ENCODE assay signal across 8 cellular contexts in the genomic region with DNA sequence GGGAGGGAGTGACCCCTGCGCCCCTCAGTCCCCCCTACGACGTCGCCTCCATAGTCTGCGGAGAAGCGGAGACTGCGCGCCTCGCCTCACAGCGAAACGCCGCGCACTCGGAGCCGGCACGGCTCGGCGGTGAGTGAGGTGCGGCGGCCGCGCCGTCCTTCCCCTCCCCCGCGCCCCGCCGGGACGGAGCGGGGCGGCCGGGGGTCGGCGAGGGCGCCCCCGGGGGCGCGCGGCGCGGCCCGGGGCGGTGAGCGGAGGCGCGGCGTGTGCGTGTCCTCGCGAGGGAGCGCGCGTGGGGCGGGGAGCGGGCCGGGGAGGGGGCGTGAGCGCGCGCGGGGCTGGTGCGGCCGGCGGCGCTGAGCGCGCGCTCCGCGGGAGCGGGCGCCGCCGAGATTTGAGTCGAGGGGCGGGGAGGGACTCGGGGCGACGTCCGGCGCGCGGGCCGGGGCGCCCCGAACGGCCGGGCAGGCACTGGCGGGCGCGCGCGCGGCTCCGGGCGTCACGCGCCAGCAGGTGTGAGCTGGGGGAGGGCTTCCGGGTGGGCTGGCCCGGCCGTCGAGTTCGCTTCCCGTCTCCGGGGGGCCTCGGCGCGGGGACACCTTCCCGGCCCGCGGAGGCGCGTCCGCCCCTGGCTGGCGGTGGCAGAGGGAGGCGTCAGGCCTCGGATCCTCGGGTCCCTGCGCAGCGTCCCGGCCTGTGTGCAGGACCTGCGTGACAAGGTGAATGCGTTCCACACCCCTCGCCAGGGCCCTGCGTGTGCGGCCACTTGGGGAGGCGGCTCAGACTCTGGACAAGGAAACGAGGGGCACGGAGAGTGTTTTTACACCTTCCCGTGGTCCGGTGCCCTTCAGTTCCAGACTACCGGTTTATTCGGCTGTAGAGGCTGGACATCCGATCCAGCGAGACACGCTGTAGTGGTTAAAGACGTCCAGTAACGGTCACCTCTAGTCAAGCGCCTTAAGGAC. TPM values are rescaled to one million over a fixed set of nuclear protein-coding genes. Genes with fewer than 3 reads are reported as not detected.
DNase-seq lines count a peak whose midpoint lies in the region; ATAC-seq and TF ChIP-seq lines count a peak whose summit lies in the region.

No MANE protein-coding gene starts in this region.

- H3K4me3 ChIP-seq in CD8-positive, alpha-beta memory T cell (ENCODE audit: low read length): peak overlapping the region; percentile 96

- peaks cover 40 to 55% (median 53%) of the 10 kb centered on the region in 3 donors for H3K4me1 Mint-ChIP-seq in CD8-positive, alpha-beta memory T cell
- peaks cover 55% of the 10 kb centered on the region for H3K4me1 Mint-ChIP-seq in activated B cell treated with CpG ODN at 0.5 μM for 24 hours

- peak overlapping the region; percentile 98 to 100 (median 100) for H3K27ac Mint-ChIP-seq in CD8-positive, alpha-beta memory T cell
- peak overlapping the region; percentile 99 for H3K27ac Mint-ChIP-seq in activated B cell treated with CpG ODN at 0.5 μM for 24 hours

- peaks cover 44% of the 10 kb centered on the region for H3K4me1 ChIP-seq in CD8-positive, alpha-beta memory T cell (ENCODE audit: insufficient read depth, low read length)

- no peaks in the 10 kb centered on the region for H3K27me3 ChIP-seq in CD8-positive, alpha-beta memory T cell (ENCODE audit: insufficient read depth, low read length, poor library complexity, severe bottlenecking)

- H3K9me3 Mint-ChIP-seq in CD8-positive, alpha-beta memory T cell: peaks cover 0 to 2% (median 0%) of the 10 kb centered on the region in 5 donors
- H3K9me3 Mint-ChIP-seq in activated B cell treated with CpG ODN at 0.5 μM for 24 hours: no peaks in the 10 kb centered on the region

- H3K27ac ChIP-seq in CD8-positive, alpha-beta memory T cell (ENCODE audit: low read depth, low read length): peak overlapping the region; percentile 97

- intact Hi-C loops in activated B cell treated with CpG ODN at 0.5 μM for 24 hours (cut with micrococcal nuclease): loop anchor here (1.0 to 10.0 kb wide), 10 partner anchors 132 to 1340 kb away; partner anchors contain the start of genes ADSL, CBX7, GTPBP1 and JOSD1

- H3K36me3 ChIP-seq in CD8-positive, alpha-beta memory T cell (ENCODE audit: insufficient read depth, low read length): no peaks in the 10 kb centered on the region

- CTCF ChIA-PET in CD8-positive, alpha-beta memory T cell (lab: Charles Lee): interaction anchor here (1.0 to 3.1 kb wide), 9 partner anchors 9 to 646 kb away, joined by 3 to 13 read pairs (median 9); partner anchors contain the start of genes ADSL, TAB1 and TNRC6B
- CTCF ChIA-PET in activated B cell treated with CpG ODN at 0.5 μM for 24 hours (lab: Charles Lee): interaction anchor here (0.8 to 2.4 kb wide), 3 partner anchors 20 to 510 kb away, joined by 3 to 9 read pairs (median 9); no protein-coding TSS in a partner anchor

- H3K36me3 Mint-ChIP-seq in CD8-positive, alpha-beta memory T cell: peaks cover 0 to 16% (median 3%) of the 10 kb centered on the region in 3 donors
- H3K36me3 Mint-ChIP-seq in activated B cell treated with CpG ODN at 0.5 μM for 24 hours (ENCODE audit: low read depth): peaks cover 13% of the 10 kb centered on the region

- peak; percentile 13 for ATAC-seq in GM19467 (IDR thresholded peaks at IDR 0.05; ENCODE audit: unreplicated experiment)
- peak; percentile 16 for ATAC-seq in activated B cell treated with CpG ODN at 0.5 μM for 24 hours (ENCODE audit: low read depth)

- peak overlapping the region; percentile 91 to 99 (median 97) for H3K4me3 Mint-ChIP-seq in CD8-positive, alpha-beta memory T cell
- peak overlapping the region; percentile 90 for H3K4me3 Mint-ChIP-seq in activated B cell treated with CpG ODN at 0.5 μM for 24 hours

- H3K9me3 ChIP-seq in CD8-positive, alpha-beta memory T cell (ENCODE audit: low read length): no peaks in the 10 kb centered on the region

- TF ChIP-seq CTCF in activated B cell treated with CpG ODN at 0.5 μM for 24 hours (IDR thresholded peaks at IDR 0.05): no peak

- POLR2A ChIA-PET in CD8-positive, alpha-beta memory T cell (lab: Charles Lee): interaction anchor here (0.6 to 2.6 kb wide), 26 partner anchors 10 to 1336 kb away, joined by 3 to 51 read pairs (median 5); partner anchors contain the start of genes ADSL, ATF4, MIEF1 and MRTFA
- POLR2A ChIA-PET in activated B cell treated with CpG ODN at 0.5 μM for 24 hours (lab: Charles Lee): interaction anchor here (0.5 to 4.5 kb wide), 63 partner anchors 9 to 1340 kb away, joined by 3 to 114 read pairs (median 5); partner anchors contain the start of genes ADSL, APOBEC3B, ATF4 and GTPBP1

- peaks cover 0 to 4% of the 10 kb centered on the region in 2 donors for H3K27me3 Mint-ChIP-seq in CD8-positive, alpha-beta memory T cell
- peaks cover 5% of the 10 kb centered on the region for H3K27me3 Mint-ChIP-seq in activated B cell treated with CpG ODN at 0.5 μM for 24 hours

- peak; percentile 79 to 89 (median 82) for DNase-seq in CD8-positive, alpha-beta memory T cell
- peak; percentile 47 for DNase-seq in HuH-7.5 (ENCODE audit: low spot score)
- DNase-seq in activated B cell treated with CpG ODN at 0.5 μM for 24 hours: peak; percentile 80
- peak; percentile 76 for DNase-seq in central memory CD4-positive, alpha-beta T cell
- DNase-seq in left kidney (ENCODE audit: low read depth, low spot score): peak; percentile 88
- peak; percentile 80 for DNase-seq in stimulated activated CD4-positive, alpha-beta T cell treated with anti-CD3 and anti-CD28 coated beads, Interleukin-1b, Interleukin-23, amount 100 ng/mL, for 48 hours
- no peak for DNase-seq in NCI-H524 treated with DMSO at 0.1 percent for 48 hours (lab: John Stamatoyannopoulos, UW)

RNA-seq across cellular contexts. Expression of gene FAM83F, which starts 50.4 kb away (rescaled TPM):
- under 1 TPM; 0.33 to 0.51 TPM for total RNA-seq in CD8-positive, alpha-beta memory T cell
- 0.01 TPM for polyA plus RNA-seq in CD8-positive, alpha-beta memory T cell
- total RNA-seq in activated B cell treated with CpG ODN at 0.5 μM for 24 hours: 0.02 and 0.13 TPM in 2 replicates
